In the genomic region with DNA sequence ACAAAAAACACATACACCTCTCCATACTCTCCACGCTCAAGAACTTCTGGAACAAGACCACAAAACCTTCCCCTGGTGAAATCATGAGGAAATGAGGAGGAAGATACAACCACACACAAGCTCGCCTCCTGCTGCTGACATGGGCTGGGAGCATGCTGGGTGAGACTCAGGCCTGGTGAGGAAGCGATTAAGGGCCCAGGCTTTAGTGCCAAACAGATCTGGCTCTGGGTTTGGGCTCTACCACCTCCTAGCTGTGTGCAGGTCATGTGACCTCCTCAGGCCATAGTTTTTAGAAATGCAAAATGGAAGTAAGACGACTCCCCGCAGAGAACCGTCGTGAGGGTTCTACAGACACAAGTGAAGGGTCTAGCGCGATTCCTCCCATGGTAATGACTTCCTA, we compare ENCODE assay signal across 3 cellular contexts.
TF ChIP-seq lines count a peak whose summit lies in the region.

No MANE protein-coding gene starts in this region.

TF ChIP-seq in SK-N-SH, 30 proteins besides CTCF, POLR2A, EP300 and RAD21 (continues in another document):
- TF ChIP-seq POLR2AphosphoS5 (IDR thresholded peaks at IDR 0.05; ENCODE audit: low read depth, low read length) (no peak), EZH2phosphoT487 (IDR thresholded peaks at IDR 0.05; ENCODE audit: borderline replicate concordance, low read depth) (no peak), TEAD4 (IDR thresholded peaks at IDR 0.05; ENCODE audit: borderline replicate concordance, insufficient read depth) (no peak), CHD2 (IDR thresholded peaks at IDR 0.05; ENCODE audit: low read length, partially characterized antibody) (no peak), FOXJ3 (CRISPR knock-in tag; IDR thresholded peaks at IDR 0.05) (no peak), GABPA (IDR thresholded peaks at IDR 0.05; ENCODE audit: low read depth) (no peak), TAF1 (IDR thresholded peaks at IDR 0.05; ENCODE audit: borderline replicate concordance, low read depth, low read length) (no peak), SIN3A (IDR thresholded peaks at IDR 0.05; ENCODE audit: borderline replicate concordance, low read depth, low read length) (no peak), MEF2A (IDR thresholded peaks at IDR 0.05; ENCODE audit: borderline replicate concordance, low read depth) (no peak), FOSL2 (IDR thresholded peaks at IDR 0.05; ENCODE audit: borderline replicate concordance, low read depth) (no peak), GATA2 (CRISPR knock-in tag; IDR thresholded peaks at IDR 0.05) (no peak), MXI1 (IDR thresholded peaks at IDR 0.05; ENCODE audit: low read depth, low read length) (no peak), RCOR1 (IDR thresholded peaks at IDR 0.05; ENCODE audit: low read length) (no peak), TCF12 (IDR thresholded peaks at IDR 0.05) (no peak)
- TF ChIP-seq, protein P1, sequence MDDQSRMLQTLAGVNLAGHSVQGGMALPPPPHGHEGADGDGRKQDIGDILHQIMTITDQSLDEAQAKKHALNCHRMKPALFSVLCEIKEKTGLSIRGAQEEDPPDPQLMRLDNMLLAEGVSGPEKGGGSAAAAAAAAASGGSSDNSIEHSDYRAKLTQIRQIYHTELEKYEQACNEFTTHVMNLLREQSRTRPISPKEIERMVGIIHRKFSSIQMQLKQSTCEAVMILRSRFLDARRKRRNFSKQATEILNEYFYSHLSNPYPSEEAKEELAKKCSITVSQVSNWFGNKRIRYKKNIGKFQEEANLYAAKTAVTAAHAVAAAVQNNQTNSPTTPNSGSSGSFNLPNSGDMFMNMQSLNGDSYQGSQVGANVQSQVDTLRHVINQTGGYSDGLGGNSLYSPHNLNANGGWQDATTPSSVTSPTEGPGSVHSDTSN (IDR thresholded peaks at IDR 0.05), result no peak
- TF ChIP-seq, protein P2, sequence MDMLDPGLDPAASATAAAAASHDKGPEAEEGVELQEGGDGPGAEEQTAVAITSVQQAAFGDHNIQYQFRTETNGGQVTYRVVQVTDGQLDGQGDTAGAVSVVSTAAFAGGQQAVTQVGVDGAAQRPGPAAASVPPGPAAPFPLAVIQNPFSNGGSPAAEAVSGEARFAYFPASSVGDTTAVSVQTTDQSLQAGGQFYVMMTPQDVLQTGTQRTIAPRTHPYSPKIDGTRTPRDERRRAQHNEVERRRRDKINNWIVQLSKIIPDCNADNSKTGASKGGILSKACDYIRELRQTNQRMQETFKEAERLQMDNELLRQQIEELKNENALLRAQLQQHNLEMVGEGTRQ (IDR thresholded peaks at IDR 0.05; ENCODE audit: borderline replicate concordance, low read depth, low read length), result no peak
- TF ChIP-seq, protein P3, sequence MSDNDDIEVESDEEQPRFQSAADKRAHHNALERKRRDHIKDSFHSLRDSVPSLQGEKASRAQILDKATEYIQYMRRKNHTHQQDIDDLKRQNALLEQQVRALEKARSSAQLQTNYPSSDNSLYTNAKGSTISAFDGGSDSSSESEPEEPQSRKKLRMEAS (IDR thresholded peaks at IDR 0.05; ENCODE audit: low read depth), result no peak

TF ChIP-seq in SK-N-SH treated with all-trans-retinoic acid at 6 μM for 48 hours, 23 proteins besides CTCF, POLR2A, EP300 and RAD21:
- TF ChIP-seq, protein P4, sequence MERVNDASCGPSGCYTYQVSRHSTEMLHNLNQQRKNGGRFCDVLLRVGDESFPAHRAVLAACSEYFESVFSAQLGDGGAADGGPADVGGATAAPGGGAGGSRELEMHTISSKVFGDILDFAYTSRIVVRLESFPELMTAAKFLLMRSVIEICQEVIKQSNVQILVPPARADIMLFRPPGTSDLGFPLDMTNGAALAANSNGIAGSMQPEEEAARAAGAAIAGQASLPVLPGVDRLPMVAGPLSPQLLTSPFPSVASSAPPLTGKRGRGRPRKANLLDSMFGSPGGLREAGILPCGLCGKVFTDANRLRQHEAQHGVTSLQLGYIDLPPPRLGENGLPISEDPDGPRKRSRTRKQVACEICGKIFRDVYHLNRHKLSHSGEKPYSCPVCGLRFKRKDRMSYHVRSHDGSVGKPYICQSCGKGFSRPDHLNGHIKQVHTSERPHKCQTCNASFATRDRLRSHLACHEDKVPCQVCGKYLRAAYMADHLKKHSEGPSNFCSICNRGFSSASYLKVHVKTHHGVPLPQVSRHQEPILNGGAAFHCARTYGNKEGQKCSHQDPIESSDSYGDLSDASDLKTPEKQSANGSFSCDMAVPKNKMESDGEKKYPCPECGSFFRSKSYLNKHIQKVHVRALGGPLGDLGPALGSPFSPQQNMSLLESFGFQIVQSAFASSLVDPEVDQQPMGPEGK (CRISPR knock-in tag; IDR thresholded peaks at IDR 0.05; ENCODE audit: borderline replicate concordance), result no peak
- TF ChIP-seq, protein P5, sequence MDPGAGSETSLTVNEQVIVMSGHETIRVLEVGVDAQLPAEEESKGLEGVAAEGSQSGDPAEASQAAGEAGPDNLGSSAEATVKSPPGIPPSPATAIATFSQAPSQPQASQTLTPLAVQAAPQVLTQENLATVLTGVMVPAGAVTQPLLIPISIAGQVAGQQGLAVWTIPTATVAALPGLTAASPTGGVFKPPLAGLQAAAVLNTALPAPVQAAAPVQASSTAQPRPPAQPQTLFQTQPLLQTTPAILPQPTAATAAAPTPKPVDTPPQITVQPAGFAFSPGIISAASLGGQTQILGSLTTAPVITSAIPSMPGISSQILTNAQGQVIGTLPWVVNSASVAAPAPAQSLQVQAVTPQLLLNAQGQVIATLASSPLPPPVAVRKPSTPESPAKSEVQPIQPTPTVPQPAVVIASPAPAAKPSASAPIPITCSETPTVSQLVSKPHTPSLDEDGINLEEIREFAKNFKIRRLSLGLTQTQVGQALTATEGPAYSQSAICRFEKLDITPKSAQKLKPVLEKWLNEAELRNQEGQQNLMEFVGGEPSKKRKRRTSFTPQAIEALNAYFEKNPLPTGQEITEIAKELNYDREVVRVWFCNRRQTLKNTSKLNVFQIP (CRISPR knock-in tag; IDR thresholded peaks at IDR 0.05; ENCODE audit: borderline replicate concordance, low read depth), result no peak
- TF ChIP-seq ZNF565 (CRISPR knock-in tag; conservative IDR thresholded peaks at IDR 0.05; ENCODE audit: low read depth) (no peak), ARNTL (CRISPR knock-in tag; IDR thresholded peaks at IDR 0.05; ENCODE audit: borderline replicate concordance, low read depth) (no peak), PPARA (CRISPR knock-in tag; IDR thresholded peaks at IDR 0.05; ENCODE audit: borderline replicate concordance) (no peak), ZFP3 (CRISPR knock-in tag; IDR thresholded peaks at IDR 0.05) (no peak), TCF4 (CRISPR knock-in tag; IDR thresholded peaks at IDR 0.05; ENCODE audit: borderline replicate concordance) (no peak), ZC3H10 (CRISPR knock-in tag; IDR thresholded peaks at IDR 0.05) (no peak), TOX (CRISPR knock-in tag; IDR thresholded peaks at IDR 0.05; ENCODE audit: borderline replicate concordance) (no peak), ZNF70 (CRISPR knock-in tag; IDR thresholded peaks at IDR 0.05) (no peak)
- TF ChIP-seq, protein P6, sequence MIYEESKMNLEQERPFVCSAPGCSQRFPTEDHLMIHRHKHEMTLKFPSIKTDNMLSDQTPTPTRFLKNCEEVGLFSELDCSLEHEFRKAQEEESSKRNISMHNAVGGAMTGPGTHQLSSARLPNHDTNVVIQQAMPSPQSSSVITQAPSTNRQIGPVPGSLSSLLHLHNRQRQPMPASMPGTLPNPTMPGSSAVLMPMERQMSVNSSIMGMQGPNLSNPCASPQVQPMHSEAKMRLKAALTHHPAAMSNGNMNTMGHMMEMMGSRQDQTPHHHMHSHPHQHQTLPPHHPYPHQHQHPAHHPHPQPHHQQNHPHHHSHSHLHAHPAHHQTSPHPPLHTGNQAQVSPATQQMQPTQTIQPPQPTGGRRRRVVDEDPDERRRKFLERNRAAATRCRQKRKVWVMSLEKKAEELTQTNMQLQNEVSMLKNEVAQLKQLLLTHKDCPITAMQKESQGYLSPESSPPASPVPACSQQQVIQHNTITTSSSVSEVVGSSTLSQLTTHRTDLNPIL (CRISPR knock-in tag; IDR thresholded peaks at IDR 0.05; ENCODE audit: low read depth), result no peak
TF ChIP-seq in SK-N-SH treated with all-trans-retinoic acid at 6 μM for 48 hours: peak in this region for 0.

TF ChIP-seq in H1, 55 proteins besides CTCF, POLR2A, EP300 and RAD21:
- no peak for TF ChIP-seq SUZ12 (IDR thresholded peaks at IDR 0.05; ENCODE audit: low read length)
- no peak for TF ChIP-seq RNF2 (IDR thresholded peaks at IDR 0.05; ENCODE audit: borderline replicate concordance, low read depth, low read length, missing control alignments, poor library complexity, severe bottlenecking)
- TF ChIP-seq, protein P2 (IDR thresholded peaks at IDR 0.05; ENCODE audit: low read length), result peak; percentile 10; the same call in 1 of the 2 replicates
- no peak for TF ChIP-seq BRCA1 (IDR thresholded peaks at IDR 0.05; ENCODE audit: low read depth, low read length)
